ENCODE assay signal across 17 cellular contexts in the genomic region with DNA sequence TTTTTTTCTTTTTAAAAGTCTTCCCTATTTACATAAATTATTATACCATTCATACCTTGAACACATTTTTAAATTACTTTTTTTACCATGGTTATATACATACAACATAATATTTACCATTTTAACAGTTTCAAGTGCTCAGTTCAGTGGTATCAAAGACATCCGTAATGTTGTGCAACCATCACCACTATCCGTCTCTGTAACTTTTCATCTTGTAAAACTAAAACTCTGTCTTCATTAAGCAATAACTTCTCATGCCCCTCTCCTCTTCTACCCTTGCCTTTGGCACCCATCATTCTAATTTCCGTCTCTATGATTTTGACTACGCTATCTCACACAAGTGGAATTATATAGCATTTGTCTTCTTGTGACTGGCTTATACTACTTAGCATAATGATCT.
"Had no signal": no experiment of that assay in that cellular context is flagged by ENCODE, and none has a peak within 500 bp of the region (broad histone marks: within the 10 kb centered on the region; RNA-seq: fewer than 3 reads in every experiment).

No MANE protein-coding gene starts in this region.

- DNase-seq: esophagus squamous epithelium; foreskin fibroblast; glutamatergic neuron; islet precursor cell; mammary epithelial cell; mucosa of descending colon; naive thymus-derived CD8-positive, alpha-beta T cell; spleen; stimulated activated CD4-positive, alpha-beta T cell treated with anti-CD3 and anti-CD28 coated beads, Interleukin-15, amount 100 ng/mL, for 24 hours; stimulated activated CD4-positive, alpha-beta T cell treated with anti-CD3 and anti-CD28 coated beads, Interleukin-1b, Interleukin-23, amount 100 ng/mL, for 48 hours; stimulated activated CD4-positive, alpha-beta T cell treated with anti-CD3 and anti-CD28 coated beads, Interleukin-4, amount 100 ng/mL, for 24 hours; stimulated activated naive B cell treated with anti-CD40 and anti-IgM and Interleukin-4, amounts not matched to agents 10 μg/mL and 1 μg/mL and 100 μg/mL, for 72 hours; stimulated activated naive CD8-positive, alpha-beta T cell treated with anti-CD3 and anti-CD28 coated beads, Interleukin-15, amount 100 ng/mL, for 72 hours; trophoblast cell had no signal

- ATAC-seq: gastroesophageal sphincter; left lobe of liver; mucosa of descending colon; naive thymus-derived CD8-positive, alpha-beta T cell; sciatic nerve; stimulated activated naive B cell treated with anti-CD40 and anti-IgM and Interleukin-4, amounts not matched to agents 10 μg/mL and 1 μg/mL and 100 μg/mL, for 72 hours; stimulated activated naive CD8-positive, alpha-beta T cell treated with anti-CD3 and anti-CD28 coated beads, Interleukin-15, amount 100 ng/mL, for 72 hours had no signal
